23 cellular contexts compared by ENCODE assay signal in the genomic region with DNA sequence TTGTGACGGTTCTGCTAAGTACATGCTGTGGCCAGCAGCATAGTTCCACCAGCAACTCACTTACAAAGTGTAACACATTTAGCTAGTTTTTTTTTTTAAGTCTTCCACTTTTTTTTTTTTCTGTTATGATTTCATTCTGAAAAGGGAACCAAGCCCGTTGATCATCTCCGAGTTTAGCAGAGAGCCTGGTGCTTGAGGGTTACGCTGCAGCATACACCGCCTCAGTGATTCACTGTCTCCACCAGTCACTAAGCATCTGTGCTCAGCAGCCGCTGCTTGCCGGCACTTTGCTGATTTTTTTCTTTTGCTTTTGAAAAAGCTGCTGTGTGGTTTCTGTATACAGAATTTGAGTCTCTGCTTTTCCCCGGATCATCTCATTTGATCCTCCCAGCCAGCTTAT.
DNase-seq lines count a peak whose midpoint lies in the region; ATAC-seq and TF ChIP-seq lines count a peak whose summit lies in the region.
"Had no signal": no experiment of that assay in that cellular context is flagged by ENCODE, and none has a peak within 500 bp of the region (broad histone marks: within the 10 kb centered on the region; RNA-seq: fewer than 3 reads in every experiment).

No MANE protein-coding gene starts in this region.

- H3K9me3 Mint-ChIP-seq in stimulated activated effector memory CD8-positive, alpha-beta T cell treated with anti-CD3 and anti-CD28 coated beads, Interleukin-12 subunit alpha, Interleukin-12 subunit beta, amount 100 ng/mL, for 72 hours = no peaks in the 10 kb centered on the region
- H3K9me3 Mint-ChIP-seq in activated naive CD8-positive, alpha-beta T cell treated with anti-CD3 and anti-CD28 coated beads, Interleukin-2, amount 50 U/mL, for 24 hours = no peaks in the 10 kb centered on the region
- H3K9me3 Mint-ChIP-seq: activated CD4-positive, alpha-beta memory T cell treated with anti-CD3 and anti-CD28 coated beads, Interleukin-2, amount 10 ng/mL, durations not matched to agents 7 days and 5 days; activated naive CD8-positive, alpha-beta T cell treated with anti-CD3 and anti-CD28 coated beads, Interleukin-2, amount 10 ng/mL, durations not matched to agents 7 days and 5 days; dendritic cell treated with granulocyte-macrophage colony-stimulating factor and Interleukin-4, amounts not matched to agents 40 ng/mL and 50 ng/mL, for 4 days had no signal

- H3K4me3 Mint-ChIP-seq in stimulated activated effector memory CD8-positive, alpha-beta T cell treated with anti-CD3 and anti-CD28 coated beads, Interleukin-12 subunit alpha, Interleukin-12 subunit beta, amount 100 ng/mL, for 72 hours = peak overlapping the region; percentile 42
- H3K4me3 Mint-ChIP-seq in activated naive CD8-positive, alpha-beta T cell treated with anti-CD3 and anti-CD28 coated beads, Interleukin-2, amount 50 U/mL, for 24 hours = no peak overlapping the region
- H3K4me3 Mint-ChIP-seq: activated CD4-positive, alpha-beta memory T cell treated with anti-CD3 and anti-CD28 coated beads, Interleukin-2, amount 10 ng/mL, durations not matched to agents 7 days and 5 days; activated naive CD8-positive, alpha-beta T cell treated with anti-CD3 and anti-CD28 coated beads, Interleukin-2, amount 10 ng/mL, durations not matched to agents 7 days and 5 days; dendritic cell treated with granulocyte-macrophage colony-stimulating factor and Interleukin-4, amounts not matched to agents 40 ng/mL and 50 ng/mL, for 4 days; T-cell had no signal

- H3K4me1 Mint-ChIP-seq in stimulated activated effector memory CD8-positive, alpha-beta T cell treated with anti-CD3 and anti-CD28 coated beads, Interleukin-12 subunit alpha, Interleukin-12 subunit beta, amount 100 ng/mL, for 72 hours = peaks cover 7% of the 10 kb centered on the region
- H3K4me1 Mint-ChIP-seq in activated naive CD8-positive, alpha-beta T cell treated with anti-CD3 and anti-CD28 coated beads, Interleukin-2, amount 50 U/mL, for 24 hours = no peaks in the 10 kb centered on the region
- H3K4me1 Mint-ChIP-seq: activated CD4-positive, alpha-beta memory T cell treated with anti-CD3 and anti-CD28 coated beads, Interleukin-2, amount 10 ng/mL, durations not matched to agents 7 days and 5 days; activated naive CD8-positive, alpha-beta T cell treated with anti-CD3 and anti-CD28 coated beads, Interleukin-2, amount 10 ng/mL, durations not matched to agents 7 days and 5 days; T-cell had no signal

- ATAC-seq in stimulated activated effector memory CD8-positive, alpha-beta T cell treated with anti-CD3 and anti-CD28 coated beads, Interleukin-12 subunit alpha, Interleukin-12 subunit beta, amount 100 ng/mL, for 72 hours = peak; percentile 98
- ATAC-seq in HG02678 (IDR thresholded peaks at IDR 0.05; ENCODE audit: unreplicated experiment) (no peak), GM21723 (IDR thresholded peaks at IDR 0.05; ENCODE audit: unreplicated experiment) (no peak)
- ATAC-seq in activated naive CD8-positive, alpha-beta T cell treated with anti-CD3 and anti-CD28 coated beads, Interleukin-2, amount 50 U/mL, for 24 hours = no peak
- ATAC-seq: gastrocnemius medialis, left lung, mucosa of descending colon had no signal

- H3K27ac ChIP-seq in WERI-Rb-1 = no peak overlapping the region
- H3K27ac ChIP-seq: breast epithelium, epithelial cell of prostate, gastrocnemius medialis, left lung, skin epidermis had no signal

- H3K4me3 ChIP-seq in WERI-Rb-1 (ENCODE audit: low read depth, low read length) = peak overlapping the region; percentile 33
- H3K4me3 ChIP-seq: breast epithelium, gastrocnemius medialis, left lung, mucosa of descending colon, skin epidermis had no signal

- no peaks in the 10 kb centered on the region for H3K36me3 Mint-ChIP-seq in stimulated activated effector memory CD8-positive, alpha-beta T cell treated with anti-CD3 and anti-CD28 coated beads, Interleukin-12 subunit alpha, Interleukin-12 subunit beta, amount 100 ng/mL, for 72 hours
- H3K36me3 Mint-ChIP-seq in activated naive CD8-positive, alpha-beta T cell treated with anti-CD3 and anti-CD28 coated beads, Interleukin-2, amount 50 U/mL, for 24 hours (ENCODE audit: low read depth) = no peaks in the 10 kb centered on the region
- H3K36me3 Mint-ChIP-seq: activated naive CD8-positive, alpha-beta T cell treated with anti-CD3 and anti-CD28 coated beads, Interleukin-2, amount 10 ng/mL, durations not matched to agents 7 days and 5 days; T-cell had no signal

- no peaks in the 10 kb centered on the region for H3K36me3 ChIP-seq in WERI-Rb-1
- H3K36me3 ChIP-seq: breast epithelium, gastrocnemius medialis, left lung had no signal

- H3K27me3 Mint-ChIP-seq in activated naive CD8-positive, alpha-beta T cell treated with anti-CD3 and anti-CD28 coated beads, Interleukin-2, amount 50 U/mL, for 24 hours = peaks cover 7% of the 10 kb centered on the region

- peak overlapping the region; percentile 27 for H3K27ac Mint-ChIP-seq in stimulated activated effector memory CD8-positive, alpha-beta T cell treated with anti-CD3 and anti-CD28 coated beads, Interleukin-12 subunit alpha, Interleukin-12 subunit beta, amount 100 ng/mL, for 72 hours
- H3K27ac Mint-ChIP-seq in activated naive CD8-positive, alpha-beta T cell treated with anti-CD3 and anti-CD28 coated beads, Interleukin-2, amount 50 U/mL, for 24 hours = no peak overlapping the region
- H3K27ac Mint-ChIP-seq: activated CD4-positive, alpha-beta memory T cell treated with anti-CD3 and anti-CD28 coated beads, Interleukin-2, amount 10 ng/mL, durations not matched to agents 7 days and 5 days; activated naive CD8-positive, alpha-beta T cell treated with anti-CD3 and anti-CD28 coated beads, Interleukin-2, amount 10 ng/mL, durations not matched to agents 7 days and 5 days; dendritic cell treated with granulocyte-macrophage colony-stimulating factor and Interleukin-4, amounts not matched to agents 40 ng/mL and 50 ng/mL, for 4 days; T-cell had no signal

- no peaks in the 10 kb centered on the region for H3K9me3 ChIP-seq in WERI-Rb-1 (ENCODE audit: severe bottlenecking)
- H3K9me3 ChIP-seq: breast epithelium, gastrocnemius medialis, left lung, mucosa of descending colon had no signal

- TF ChIP-seq CTCF in WERI-Rb-1 (IDR thresholded peaks at IDR 0.05; ENCODE audit: low read depth, low read length) = no peak

- DNase-seq in NCI-H1694 treated with DMSO at 0.1 percent for 48 hours (lab: John Stamatoyannopoulos, UW) (peak; percentile 23), NCI-H1694 (lab: John Stamatoyannopoulos, UW) (no peak), WERI-Rb-1 (peak; percentile 15), left kidney (ENCODE audit: low read depth, low spot score) (peak; percentile 18)
- no peak for DNase-seq in stimulated activated effector memory CD8-positive, alpha-beta T cell treated with anti-CD3 and anti-CD28 coated beads, Interleukin-12 subunit alpha, Interleukin-12 subunit beta, amount 100 ng/mL, for 72 hours (ENCODE audit: low spot score in 2 of 2)
- DNase-seq in activated naive CD8-positive, alpha-beta T cell treated with anti-CD3 and anti-CD28 coated beads, Interleukin-2, amount 50 U/mL, for 24 hours = no peak
- DNase-seq: 8988T; activated CD4-positive, alpha-beta memory T cell treated with anti-CD3 and anti-CD28 coated beads, Interleukin-2, amount 10 ng/mL, durations not matched to agents 7 days and 5 days; activated naive CD8-positive, alpha-beta T cell treated with anti-CD3 and anti-CD28 coated beads, Interleukin-2, amount 10 ng/mL, durations not matched to agents 7 days and 5 days; DMS 273 treated with DMSO at 0.1 percent for 48 hours; gastrocnemius medialis; left lung; NCI-H2081; NCI-H69; Right ventricle myocardium superior had no signal

- H3K27me3 ChIP-seq in WERI-Rb-1 (ENCODE audit: insufficient read depth, low read depth, severe bottlenecking) = no peaks in the 10 kb centered on the region
- H3K27me3 ChIP-seq: breast epithelium, gastrocnemius medialis, left lung had no signal

Comparison
In these comparisons a context has a peak if more than half of its experiments do, and no peak if none do; other contexts are left out.
1. DNase-seq: peak in NCI-H1694 treated with DMSO at 0.1 percent for 48 hours (single experiment), WERI-Rb-1 (single experiment) and left kidney (single experiment); none in NCI-H1694 (single experiment), stimulated activated effector memory CD8-positive, alpha-beta T cell treated with anti-CD3 and anti-CD28 coated beads, Interleukin-12 subunit alpha, Interleukin-12 subunit beta, amount 100 ng/mL, for 72 hours (0 of 2) and activated naive CD8-positive, alpha-beta T cell treated with anti-CD3 and anti-CD28 coated beads, Interleukin-2, amount 50 U/mL, for 24 hours (single experiment).